4 cellular contexts compared by ENCODE assay signal in the genomic region with DNA sequence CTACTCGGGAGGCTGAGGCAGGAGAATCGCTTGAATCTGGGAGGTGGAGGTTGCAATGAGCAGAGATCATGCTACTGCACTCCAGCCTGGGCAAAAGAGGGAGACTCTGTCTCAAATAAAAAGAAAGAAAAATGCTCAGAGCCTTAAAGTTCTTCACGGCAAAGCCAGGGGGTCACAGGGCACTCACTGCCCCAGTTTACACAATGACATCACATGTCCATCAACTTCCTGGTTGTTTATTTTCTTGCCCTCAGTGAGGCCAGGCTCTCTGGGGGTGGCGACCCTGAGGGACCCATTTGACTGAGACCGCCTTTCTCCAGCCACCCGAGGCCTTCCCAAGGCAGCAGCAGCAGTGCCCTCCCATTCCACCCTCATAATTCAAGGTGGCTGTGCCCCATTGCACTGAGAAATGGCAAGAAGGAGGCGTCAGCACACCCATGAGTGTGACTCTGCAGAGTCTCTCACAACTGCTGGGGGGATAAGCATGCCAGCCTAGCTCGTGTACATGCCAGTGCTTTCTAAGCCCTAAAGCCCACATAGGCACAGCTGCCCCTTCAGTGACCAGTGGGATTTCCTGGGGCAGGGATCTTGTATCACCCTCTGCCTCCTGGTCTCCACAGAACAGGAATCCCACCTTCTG.
TF ChIP-seq lines count a peak whose summit lies in the region.

No MANE protein-coding gene starts in this region.

TF ChIP-seq in SK-N-SH, 30 proteins besides CTCF, POLR2A, EP300 and RAD21:
- TF ChIP-seq, protein P1, sequence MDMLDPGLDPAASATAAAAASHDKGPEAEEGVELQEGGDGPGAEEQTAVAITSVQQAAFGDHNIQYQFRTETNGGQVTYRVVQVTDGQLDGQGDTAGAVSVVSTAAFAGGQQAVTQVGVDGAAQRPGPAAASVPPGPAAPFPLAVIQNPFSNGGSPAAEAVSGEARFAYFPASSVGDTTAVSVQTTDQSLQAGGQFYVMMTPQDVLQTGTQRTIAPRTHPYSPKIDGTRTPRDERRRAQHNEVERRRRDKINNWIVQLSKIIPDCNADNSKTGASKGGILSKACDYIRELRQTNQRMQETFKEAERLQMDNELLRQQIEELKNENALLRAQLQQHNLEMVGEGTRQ (IDR thresholded peaks at IDR 0.05; ENCODE audit: borderline replicate concordance, low read depth, low read length): no peak
- TF ChIP-seq RXRA (IDR thresholded peaks at IDR 0.05; ENCODE audit: borderline replicate concordance, low read depth): no peak
- no peak for TF ChIP-seq RCOR1 (IDR thresholded peaks at IDR 0.05; ENCODE audit: low read length)
- no peak for TF ChIP-seq MXI1 (IDR thresholded peaks at IDR 0.05; ENCODE audit: low read depth, low read length)
- no peak for TF ChIP-seq EZH2phosphoT487 (IDR thresholded peaks at IDR 0.05; ENCODE audit: borderline replicate concordance, low read depth)
- TF ChIP-seq POLR2AphosphoS5 (IDR thresholded peaks at IDR 0.05; ENCODE audit: low read depth, low read length): no peak
- TF ChIP-seq NFIC (IDR thresholded peaks at IDR 0.05; ENCODE audit: borderline replicate concordance): no peak

TF ChIP-seq in SK-N-SH treated with all-trans-retinoic acid at 6 μM for 48 hours, 23 proteins besides CTCF, POLR2A, EP300 and RAD21:
- no peak for TF ChIP-seq BACH2 (CRISPR knock-in tag; IDR thresholded peaks at IDR 0.05; ENCODE audit: borderline replicate concordance)
- TF ChIP-seq ZNF70 (CRISPR knock-in tag; IDR thresholded peaks at IDR 0.05): no peak
- TF ChIP-seq, protein P2, sequence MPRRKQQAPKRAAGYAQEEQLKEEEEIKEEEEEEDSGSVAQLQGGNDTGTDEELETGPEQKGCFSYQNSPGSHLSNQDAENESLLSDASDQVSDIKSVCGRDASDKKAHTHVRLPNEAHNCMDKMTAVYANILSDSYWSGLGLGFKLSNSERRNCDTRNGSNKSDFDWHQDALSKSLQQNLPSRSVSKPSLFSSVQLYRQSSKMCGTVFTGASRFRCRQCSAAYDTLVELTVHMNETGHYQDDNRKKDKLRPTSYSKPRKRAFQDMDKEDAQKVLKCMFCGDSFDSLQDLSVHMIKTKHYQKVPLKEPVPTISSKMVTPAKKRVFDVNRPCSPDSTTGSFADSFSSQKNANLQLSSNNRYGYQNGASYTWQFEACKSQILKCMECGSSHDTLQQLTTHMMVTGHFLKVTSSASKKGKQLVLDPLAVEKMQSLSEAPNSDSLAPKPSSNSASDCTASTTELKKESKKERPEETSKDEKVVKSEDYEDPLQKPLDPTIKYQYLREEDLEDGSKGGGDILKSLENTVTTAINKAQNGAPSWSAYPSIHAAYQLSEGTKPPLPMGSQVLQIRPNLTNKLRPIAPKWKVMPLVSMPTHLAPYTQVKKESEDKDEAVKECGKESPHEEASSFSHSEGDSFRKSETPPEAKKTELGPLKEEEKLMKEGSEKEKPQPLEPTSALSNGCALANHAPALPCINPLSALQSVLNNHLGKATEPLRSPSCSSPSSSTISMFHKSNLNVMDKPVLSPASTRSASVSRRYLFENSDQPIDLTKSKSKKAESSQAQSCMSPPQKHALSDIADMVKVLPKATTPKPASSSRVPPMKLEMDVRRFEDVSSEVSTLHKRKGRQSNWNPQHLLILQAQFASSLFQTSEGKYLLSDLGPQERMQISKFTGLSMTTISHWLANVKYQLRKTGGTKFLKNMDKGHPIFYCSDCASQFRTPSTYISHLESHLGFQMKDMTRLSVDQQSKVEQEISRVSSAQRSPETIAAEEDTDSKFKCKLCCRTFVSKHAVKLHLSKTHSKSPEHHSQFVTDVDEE (CRISPR knock-in tag; IDR thresholded peaks at IDR 0.05): no peak

TF ChIP-seq in H1, 55 proteins besides CTCF, POLR2A, EP300 and RAD21 (continues in another document):
- TF ChIP-seq BRCA1 (IDR thresholded peaks at IDR 0.05; ENCODE audit: low read depth, low read length) (no peak), JUND (IDR thresholded peaks at IDR 0.05; ENCODE audit: low read length) (no peak), TAF1 (IDR thresholded peaks at IDR 0.05; ENCODE audit: low read depth, low read length) (no peak), RXRA (IDR thresholded peaks at IDR 0.05; ENCODE audit: insufficient read depth, low read depth, low read length) (no peak)
- TF ChIP-seq, protein P3, sequence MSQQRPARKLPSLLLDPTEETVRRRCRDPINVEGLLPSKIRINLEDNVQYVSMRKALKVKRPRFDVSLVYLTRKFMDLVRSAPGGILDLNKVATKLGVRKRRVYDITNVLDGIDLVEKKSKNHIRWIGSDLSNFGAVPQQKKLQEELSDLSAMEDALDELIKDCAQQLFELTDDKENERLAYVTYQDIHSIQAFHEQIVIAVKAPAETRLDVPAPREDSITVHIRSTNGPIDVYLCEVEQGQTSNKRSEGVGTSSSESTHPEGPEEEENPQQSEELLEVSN (IDR thresholded peaks at IDR 0.05): no peak

TF ChIP-seq in WTC11, 78 proteins besides CTCF, POLR2A, EP300 and RAD21 (continues in another document):
- TF ChIP-seq, protein P4, sequence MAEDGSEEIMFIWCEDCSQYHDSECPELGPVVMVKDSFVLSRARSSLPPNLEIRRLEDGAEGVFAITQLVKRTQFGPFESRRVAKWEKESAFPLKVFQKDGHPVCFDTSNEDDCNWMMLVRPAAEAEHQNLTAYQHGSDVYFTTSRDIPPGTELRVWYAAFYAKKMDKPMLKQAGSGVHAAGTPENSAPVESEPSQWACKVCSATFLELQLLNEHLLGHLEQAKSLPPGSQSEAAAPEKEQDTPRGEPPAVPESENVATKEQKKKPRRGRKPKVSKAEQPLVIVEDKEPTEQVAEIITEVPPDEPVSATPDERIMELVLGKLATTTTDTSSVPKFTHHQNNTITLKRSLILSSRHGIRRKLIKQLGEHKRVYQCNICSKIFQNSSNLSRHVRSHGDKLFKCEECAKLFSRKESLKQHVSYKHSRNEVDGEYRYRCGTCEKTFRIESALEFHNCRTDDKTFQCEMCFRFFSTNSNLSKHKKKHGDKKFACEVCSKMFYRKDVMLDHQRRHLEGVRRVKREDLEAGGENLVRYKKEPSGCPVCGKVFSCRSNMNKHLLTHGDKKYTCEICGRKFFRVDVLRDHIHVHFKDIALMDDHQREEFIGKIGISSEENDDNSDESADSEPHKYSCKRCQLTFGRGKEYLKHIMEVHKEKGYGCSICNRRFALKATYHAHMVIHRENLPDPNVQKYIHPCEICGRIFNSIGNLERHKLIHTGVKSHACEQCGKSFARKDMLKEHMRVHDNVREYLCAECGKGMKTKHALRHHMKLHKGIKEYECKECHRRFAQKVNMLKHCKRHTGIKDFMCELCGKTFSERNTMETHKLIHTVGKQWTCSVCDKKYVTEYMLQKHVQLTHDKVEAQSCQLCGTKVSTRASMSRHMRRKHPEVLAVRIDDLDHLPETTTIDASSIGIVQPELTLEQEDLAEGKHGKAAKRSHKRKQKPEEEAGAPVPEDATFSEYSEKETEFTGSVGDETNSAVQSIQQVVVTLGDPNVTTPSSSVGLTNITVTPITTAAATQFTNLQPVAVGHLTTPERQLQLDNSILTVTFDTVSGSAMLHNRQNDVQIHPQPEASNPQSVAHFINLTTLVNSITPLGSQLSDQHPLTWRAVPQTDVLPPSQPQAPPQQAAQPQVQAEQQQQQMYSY (CRISPR knock-in tag; IDR thresholded peaks at IDR 0.05): no peak
- TF ChIP-seq CREM (CRISPR knock-in tag; IDR thresholded peaks at IDR 0.05): no peak
- no peak for TF ChIP-seq ZNF416 (CRISPR knock-in tag; IDR thresholded peaks at IDR 0.05)
- no peak for TF ChIP-seq GABPB1 (CRISPR knock-in tag; IDR thresholded peaks at IDR 0.05)
- no peak for TF ChIP-seq CBFB (CRISPR knock-in tag; IDR thresholded peaks at IDR 0.05; ENCODE audit: low read depth)
- no peak for TF ChIP-seq GTF2I (CRISPR knock-in tag; conservative IDR thresholded peaks at IDR 0.05)
- TF ChIP-seq, protein P5, sequence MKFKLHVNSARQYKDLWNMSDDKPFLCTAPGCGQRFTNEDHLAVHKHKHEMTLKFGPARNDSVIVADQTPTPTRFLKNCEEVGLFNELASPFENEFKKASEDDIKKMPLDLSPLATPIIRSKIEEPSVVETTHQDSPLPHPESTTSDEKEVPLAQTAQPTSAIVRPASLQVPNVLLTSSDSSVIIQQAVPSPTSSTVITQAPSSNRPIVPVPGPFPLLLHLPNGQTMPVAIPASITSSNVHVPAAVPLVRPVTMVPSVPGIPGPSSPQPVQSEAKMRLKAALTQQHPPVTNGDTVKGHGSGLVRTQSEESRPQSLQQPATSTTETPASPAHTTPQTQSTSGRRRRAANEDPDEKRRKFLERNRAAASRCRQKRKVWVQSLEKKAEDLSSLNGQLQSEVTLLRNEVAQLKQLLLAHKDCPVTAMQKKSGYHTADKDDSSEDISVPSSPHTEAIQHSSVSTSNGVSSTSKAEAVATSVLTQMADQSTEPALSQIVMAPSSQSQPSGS (CRISPR knock-in tag; IDR thresholded peaks at IDR 0.05; ENCODE audit: borderline replicate concordance, low read depth): no peak
- TF ChIP-seq ELF4 (CRISPR knock-in tag; IDR thresholded peaks at IDR 0.05; ENCODE audit: low read depth): no peak
- TF ChIP-seq, protein P6, sequence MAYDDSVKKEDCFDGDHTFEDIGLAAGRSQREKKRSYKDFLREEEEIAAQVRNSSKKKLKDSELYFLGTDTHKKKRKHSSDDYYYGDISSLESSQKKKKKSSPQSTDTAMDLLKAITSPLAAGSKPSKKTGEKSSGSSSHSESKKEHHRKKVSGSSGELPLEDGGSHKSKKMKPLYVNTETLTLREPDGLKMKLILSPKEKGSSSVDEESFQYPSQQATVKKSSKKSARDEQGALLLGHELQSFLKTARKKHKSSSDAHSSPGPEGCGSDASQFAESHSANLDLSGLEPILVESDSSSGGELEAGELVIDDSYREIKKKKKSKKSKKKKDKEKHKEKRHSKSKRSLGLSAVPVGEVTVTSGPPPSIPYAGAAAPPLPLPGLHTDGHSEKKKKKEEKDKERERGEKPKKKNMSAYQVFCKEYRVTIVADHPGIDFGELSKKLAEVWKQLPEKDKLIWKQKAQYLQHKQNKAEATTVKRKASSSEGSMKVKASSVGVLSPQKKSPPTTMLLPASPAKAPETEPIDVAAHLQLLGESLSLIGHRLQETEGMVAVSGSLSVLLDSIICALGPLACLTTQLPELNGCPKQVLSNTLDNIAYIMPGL (CRISPR knock-in tag; IDR thresholded peaks at IDR 0.05): no peak
- no peak for TF ChIP-seq EMX1 (CRISPR knock-in tag; IDR thresholded peaks at IDR 0.05)
- no peak for TF ChIP-seq ZNF317 (CRISPR knock-in tag; IDR thresholded peaks at IDR 0.05; ENCODE audit: borderline replicate concordance, low read depth)
- TF ChIP-seq ZNF396 (CRISPR knock-in tag; IDR thresholded peaks at IDR 0.05; ENCODE audit: borderline replicate concordance): no peak
- no peak for TF ChIP-seq ZNF423 (CRISPR knock-in tag; IDR thresholded peaks at IDR 0.05)
- TF ChIP-seq PRRX2 (CRISPR knock-in tag; IDR thresholded peaks at IDR 0.05): no peak
- TF ChIP-seq, protein P1 (CRISPR knock-in tag; IDR thresholded peaks at IDR 0.05): no peak
- TF ChIP-seq, protein P7, sequence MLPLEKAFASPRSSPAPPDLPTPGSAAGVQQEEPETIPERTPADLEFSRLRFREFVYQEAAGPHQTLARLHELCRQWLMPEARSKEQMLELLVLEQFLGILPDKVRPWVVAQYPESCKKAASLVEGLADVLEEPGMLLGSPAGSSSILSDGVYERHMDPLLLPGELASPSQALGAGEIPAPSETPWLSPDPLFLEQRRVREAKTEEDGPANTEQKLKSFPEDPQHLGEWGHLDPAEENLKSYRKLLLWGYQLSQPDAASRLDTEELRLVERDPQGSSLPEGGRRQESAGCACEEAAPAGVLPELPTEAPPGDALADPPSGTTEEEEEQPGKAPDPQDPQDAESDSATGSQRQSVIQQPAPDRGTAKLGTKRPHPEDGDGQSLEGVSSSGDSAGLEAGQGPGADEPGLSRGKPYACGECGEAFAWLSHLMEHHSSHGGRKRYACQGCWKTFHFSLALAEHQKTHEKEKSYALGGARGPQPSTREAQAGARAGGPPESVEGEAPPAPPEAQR (CRISPR knock-in tag; IDR thresholded peaks at IDR 0.05): no peak
- TF ChIP-seq, protein P8, sequence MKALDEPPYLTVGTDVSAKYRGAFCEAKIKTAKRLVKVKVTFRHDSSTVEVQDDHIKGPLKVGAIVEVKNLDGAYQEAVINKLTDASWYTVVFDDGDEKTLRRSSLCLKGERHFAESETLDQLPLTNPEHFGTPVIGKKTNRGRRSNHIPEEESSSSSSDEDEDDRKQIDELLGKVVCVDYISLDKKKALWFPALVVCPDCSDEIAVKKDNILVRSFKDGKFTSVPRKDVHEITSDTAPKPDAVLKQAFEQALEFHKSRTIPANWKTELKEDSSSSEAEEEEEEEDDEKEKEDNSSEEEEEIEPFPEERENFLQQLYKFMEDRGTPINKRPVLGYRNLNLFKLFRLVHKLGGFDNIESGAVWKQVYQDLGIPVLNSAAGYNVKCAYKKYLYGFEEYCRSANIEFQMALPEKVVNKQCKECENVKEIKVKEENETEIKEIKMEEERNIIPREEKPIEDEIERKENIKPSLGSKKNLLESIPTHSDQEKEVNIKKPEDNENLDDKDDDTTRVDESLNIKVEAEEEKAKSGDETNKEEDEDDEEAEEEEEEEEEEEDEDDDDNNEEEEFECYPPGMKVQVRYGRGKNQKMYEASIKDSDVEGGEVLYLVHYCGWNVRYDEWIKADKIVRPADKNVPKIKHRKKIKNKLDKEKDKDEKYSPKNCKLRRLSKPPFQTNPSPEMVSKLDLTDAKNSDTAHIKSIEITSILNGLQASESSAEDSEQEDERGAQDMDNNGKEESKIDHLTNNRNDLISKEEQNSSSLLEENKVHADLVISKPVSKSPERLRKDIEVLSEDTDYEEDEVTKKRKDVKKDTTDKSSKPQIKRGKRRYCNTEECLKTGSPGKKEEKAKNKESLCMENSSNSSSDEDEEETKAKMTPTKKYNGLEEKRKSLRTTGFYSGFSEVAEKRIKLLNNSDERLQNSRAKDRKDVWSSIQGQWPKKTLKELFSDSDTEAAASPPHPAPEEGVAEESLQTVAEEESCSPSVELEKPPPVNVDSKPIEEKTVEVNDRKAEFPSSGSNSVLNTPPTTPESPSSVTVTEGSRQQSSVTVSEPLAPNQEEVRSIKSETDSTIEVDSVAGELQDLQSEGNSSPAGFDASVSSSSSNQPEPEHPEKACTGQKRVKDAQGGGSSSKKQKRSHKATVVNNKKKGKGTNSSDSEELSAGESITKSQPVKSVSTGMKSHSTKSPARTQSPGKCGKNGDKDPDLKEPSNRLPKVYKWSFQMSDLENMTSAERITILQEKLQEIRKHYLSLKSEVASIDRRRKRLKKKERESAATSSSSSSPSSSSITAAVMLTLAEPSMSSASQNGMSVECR (CRISPR knock-in tag; IDR thresholded peaks at IDR 0.05; ENCODE audit: borderline replicate concordance): no peak
- no peak for TF ChIP-seq ZNF121 (CRISPR knock-in tag; IDR thresholded peaks at IDR 0.05)
